In genomic region chr17:75182569-75183436, GRCh38 we compare ENCODE assay signal across 1 cellular context.
A peak's percentile ranks its signal among the peaks of the same experiment; 100 is the strongest.
TF ChIP-seq lines count a peak whose summit lies in the region.

Gene SUMO2, minus strand, starts transcription at chr17:75182959. Its CDS starts 125 bp downstream, at chr17:75182834.

TF ChIP-seq in WTC11, 78 proteins besides CTCF, POLR2A, EP300 and RAD21 (continued from another document and continues in another):
- TF ChIP-seq ZMAT4 (CRISPR knock-in tag; IDR thresholded peaks at IDR 0.05) (no peak; the same call in 1 of the 2 replicates), OVOL2 (CRISPR knock-in tag; IDR thresholded peaks at IDR 0.05; ENCODE audit: borderline replicate concordance) (no peak), KAT7 (CRISPR knock-in tag; IDR thresholded peaks at IDR 0.05; ENCODE audit: borderline replicate concordance) (no peak), CBFB (CRISPR knock-in tag; IDR thresholded peaks at IDR 0.05; ENCODE audit: low read depth) (no peak), NR2C2 (CRISPR knock-in tag; IDR thresholded peaks at IDR 0.05) (no peak), NR1H2 (CRISPR knock-in tag; IDR thresholded peaks at IDR 0.05) (no peak), MAX (CRISPR knock-in tag; IDR thresholded peaks at IDR 0.05) (0 out of 2 replicates have a peak, but pooled peaks have one; percentile 21), RORB (CRISPR knock-in tag; IDR thresholded peaks at IDR 0.05) (0 out of 2 replicates have a peak, but pooled peaks have one; percentile 19), TCF7 (CRISPR knock-in tag; IDR thresholded peaks at IDR 0.05; ENCODE audit: low read depth) (peak; percentile 61; the same call in 1 of the 2 replicates), NFE2L1 (CRISPR knock-in tag; IDR thresholded peaks at IDR 0.05) (no peak), AR (CRISPR knock-in tag; IDR thresholded peaks at IDR 0.05) (no peak), SMAD4 (CRISPR knock-in tag; IDR thresholded peaks at IDR 0.05) (no peak), ZNF281 (CRISPR knock-in tag; IDR thresholded peaks at IDR 0.05) (peak; percentile 70; the same call in 1 of the 2 replicates), FOXK1 (CRISPR knock-in tag; IDR thresholded peaks at IDR 0.05) (peak; percentile 64), STAT6 (CRISPR knock-in tag; conservative IDR thresholded peaks at IDR 0.05; ENCODE audit: low read depth) (no peak), TEAD4 (CRISPR knock-in tag; IDR thresholded peaks at IDR 0.05) (no peak), CREB1 (CRISPR knock-in tag; IDR thresholded peaks at IDR 0.05) (no peak), ZNF138 (CRISPR knock-in tag; conservative IDR thresholded peaks at IDR 0.05) (no peak), ZNF671 (CRISPR knock-in tag; IDR thresholded peaks at IDR 0.05) (no peak), ETV6 (CRISPR knock-in tag; IDR thresholded peaks at IDR 0.05) (no peak; the same call in 1 of the 2 replicates), HMGXB4 (CRISPR knock-in tag; IDR thresholded peaks at IDR 0.05) (peak; percentile 70; the same call in 1 of the 2 replicates), E2F4 (CRISPR knock-in tag; IDR thresholded peaks at IDR 0.05; ENCODE audit: borderline replicate concordance, low read depth) (0 out of 2 replicates have a peak, but pooled peaks have one; percentile 30), MLX (CRISPR knock-in tag; IDR thresholded peaks at IDR 0.05) (no peak), ZNF396 (CRISPR knock-in tag; IDR thresholded peaks at IDR 0.05; ENCODE audit: borderline replicate concordance) (no peak), ZNF425 (CRISPR knock-in tag; conservative IDR thresholded peaks at IDR 0.05) (no peak), ZNF317 (CRISPR knock-in tag; IDR thresholded peaks at IDR 0.05; ENCODE audit: borderline replicate concordance, low read depth) (no peak), ARID4B (CRISPR knock-in tag; IDR thresholded peaks at IDR 0.05; ENCODE audit: borderline replicate concordance) (no peak; the same call in 1 of the 2 replicates), JAZF1 (CRISPR knock-in tag; IDR thresholded peaks at IDR 0.05) (no peak), ATF1 (CRISPR knock-in tag; IDR thresholded peaks at IDR 0.05) (no peak), ATF6 (CRISPR knock-in tag; IDR thresholded peaks at IDR 0.05) (no peak)
